ENCODE assay signal across 19 cellular contexts in genomic region chr10:110217609-110218008, GRCh38. TPM values are rescaled to one million over a fixed set of nuclear protein-coding genes. Genes with fewer than 3 reads are reported as not detected.
DNase-seq lines count a peak whose midpoint lies in the region; ATAC-seq, FAIRE-seq and TF ChIP-seq lines count a peak whose summit lies in the region.
"Had no signal": no experiment of that assay in that cellular context is flagged by ENCODE, and none has a peak within 500 bp of the region (broad histone marks: within the 10 kb centered on the region; RNA-seq: fewer than 3 reads in every experiment).

No MANE protein-coding gene starts in this region.

- CTCF ChIA-PET in IMR-90 (lab: Yijun Ruan, JAX) (no interaction called here), K562 (lab: Yijun Ruan, JAX; ENCODE audit: low intra/inter-chr PET ratio) (no interaction called here)

- H3K4me1 ChIP-seq in IMR-90 (ENCODE audit: control insufficient read depth, insufficient read depth, low read length) = peaks cover 24% of the 10 kb centered on the region
- H3K4me1 ChIP-seq in K562 (replicated peaks in 1 of 2; ENCODE audit: control insufficient read depth in 2 of 2, insufficient read depth in 2 of 2, low read length in 2 of 2) = peaks cover 31 to 54% of the 10 kb centered on the region in 2 experiments; a peak in 4 of 5 replicates
- peaks cover 3 to 9% of the 10 kb centered on the region in 2 donors for H3K4me1 ChIP-seq in esophagus (ENCODE audit: control insufficient read depth in 2 of 2, insufficient read depth in 2 of 2, low read length in 1 of 2)
- H3K4me1 ChIP-seq in parathyroid adenoma = peaks cover 33% of the 10 kb centered on the region
- peaks cover 17% of the 10 kb centered on the region for H3K4me1 ChIP-seq in testis

- TF ChIP-seq POLR2A in IMR-90 (IDR thresholded peaks at IDR 0.05; ENCODE audit: low read depth, low read length) (no peak), K562 (conservative IDR thresholded peaks at IDR 0.05) (no peak), testis (IDR thresholded peaks at IDR 0.05) (no peak)

- peak; percentile 67 for FAIRE-seq in K562 (lab: Jason Lieb, UNC)
- FAIRE-seq: A549, GM12878, GM18507 had no signal

- TF ChIP-seq EP300 in K562 (IDR thresholded peaks at IDR 0.05; ENCODE audit: low read length) = no peak

- ATAC-seq in IMR-90 (ENCODE audit: low read depth) (no peak), K562 (peak; percentile 5; the same call in 1 of the 3 replicates), GM18502 (IDR thresholded peaks at IDR 0.05; ENCODE audit: poor library complexity, unreplicated experiment) (no peak)
- ATAC-seq: A549, GM12878, PC-3 had no signal

- H4K5ac ChIP-seq in IMR-90 (ENCODE audit: low read depth, low read length) = no peak overlapping the region

- H4K20me1 ChIP-seq in IMR-90 (ENCODE audit: insufficient read depth, low read length) = no peaks in the 10 kb centered on the region
- H4K20me1 ChIP-seq in K562 (replicated peaks; ENCODE audit: control insufficient read depth, insufficient read depth, low read length) = no peaks in the 10 kb centered on the region

- H3K27me3 ChIP-seq in IMR-90 (ENCODE audit: control insufficient read depth, insufficient read depth, low read length) (no peaks in the 10 kb centered on the region), K562 (ENCODE audit: control insufficient read depth in 2 of 2, insufficient read depth in 2 of 2, low read length in 2 of 2) (no peaks in the 10 kb centered on the region), esophagus (ENCODE audit: control insufficient read depth in 1 of 2, insufficient read depth in 2 of 2, low read length in 2 of 2) (no peaks in the 10 kb centered on the region), parathyroid adenoma (ENCODE audit: control insufficient read depth, insufficient read depth, low read length) (no peaks in the 10 kb centered on the region), testis (no peaks in the 10 kb centered on the region), MG63 (no peaks in the 10 kb centered on the region)

- no peak overlapping the region for H2BK20ac ChIP-seq in IMR-90 (ENCODE audit: low read depth, low read length)

- POLR2A ChIA-PET in IMR-90 (lab: Charles Lee; ENCODE audit: unreplicated experiment) (no interaction called here), K562 (lab: Yijun Ruan, JAX) (no interaction called here)

- no peak overlapping the region for H2AK9ac ChIP-seq in IMR-90 (replicated peaks; ENCODE audit: low read depth, low read length, poor library complexity)

- H2AFZ ChIP-seq in IMR-90 (replicated peaks; ENCODE audit: low read length, poor library complexity) = no peak overlapping the region
- H2AFZ ChIP-seq in K562 (ENCODE audit: low read depth, low read length) = no peak overlapping the region
- no peak overlapping the region for H2AFZ ChIP-seq in parathyroid adenoma

- 100% methylated on average over 1 of the region's 2 CpGs; no CpG with 5 or more reads in 1 of the 2 experiments for WGBS in IMR-90 (ENCODE audit: extremely low coverage in 2 of 2, insufficient read length in 1 of 2), 2 experiments
- WGBS in K562 (ENCODE audit: insufficient coverage, low coverage, missing lambda C conversion rate) = 7% methylated on average over 2 of the region's 2 CpGs
- 83 to 88% methylated on average over 2 of the region's 2 CpGs for WGBS in esophagus, 2 donors
- 76 to 91% methylated on average over 2 of the region's 2 CpGs for WGBS in testis, 2 donors

- H2BK120ac ChIP-seq in IMR-90 (ENCODE audit: low read depth, low read length) = no peak overlapping the region

- no peak overlapping the region for H3K4ac ChIP-seq in IMR-90 (ENCODE audit: low read depth, low read length)

- peak overlapping the region; percentile 42; the same call in 1 of the 2 replicates for H3K4me2 ChIP-seq in IMR-90 (ENCODE audit: low read depth, low read length)
- H3K4me2 ChIP-seq in K562 (ENCODE audit: insufficient read depth, low read length) = peak overlapping the region; percentile 43; the same call in 1 of the 2 replicates
- H3K4me2 ChIP-seq in parathyroid adenoma (ENCODE audit: low read length) = no peak overlapping the region
- H3K4me2 ChIP-seq: A549, KMS-11 had no signal

- dilution Hi-C loops in IMR-90 (cut with HindIII; ENCODE audit: low sequenced_read_pairs, unreplicated experiment) = no loop called here

- in situ Hi-C loops in IMR-90 (cut with MboI; ENCODE audit: low sequenced_read_pairs) = no loop called here
- in situ Hi-C loops in K562 (cut with MboI) = no loop called here

- H3K79me2 ChIP-seq in K562 (ENCODE audit: control insufficient read depth, insufficient read depth, low read length) (peaks cover 71% of the 10 kb centered on the region), parathyroid adenoma (peaks cover 10% of the 10 kb centered on the region)

- H3K14ac ChIP-seq in IMR-90 (replicated peaks; ENCODE audit: low read depth, low read length) = no peak overlapping the region

- no peaks in the 10 kb centered on the region for H3K36me3 ChIP-seq in IMR-90 (ENCODE audit: control insufficient read depth, insufficient read depth, low read length)
- H3K36me3 ChIP-seq in K562 (ENCODE audit: control insufficient read depth, insufficient read depth, low read length) = no peaks in the 10 kb centered on the region
- no peaks in the 10 kb centered on the region for H3K36me3 ChIP-seq in esophagus (ENCODE audit: control insufficient read depth in 2 of 2, insufficient read depth in 2 of 2, low read length in 1 of 2)
- no peaks in the 10 kb centered on the region for H3K36me3 ChIP-seq in parathyroid adenoma (ENCODE audit: control insufficient read depth, insufficient read depth, low read length)
- no peaks in the 10 kb centered on the region for H3K36me3 ChIP-seq in testis (ENCODE audit: low read depth, missing control alignments)
- no peaks in the 10 kb centered on the region for H3K36me3 ChIP-seq in MG63

- no peak overlapping the region for H2AK5ac ChIP-seq in IMR-90 (ENCODE audit: low read depth, low read length)

- DNase-seq in IMR-90 (no peak), K562 (ENCODE audit: extremely low read depth in 1 of 4, low spot score in 3 of 4) (peak in 2 of 4 experiments; percentile 20 to 55), testis (no peak), GF-D8 (lab: John Stamatoyannopoulos, UW) (no peak), MG63 (no peak)
- DNase-seq: C1 segment of cervical spinal cord, HFFc6, NCI-H1092, NCI-H2081, NCI-H510A, NCI-H774, PC-3 had no signal

- H3K4me3 ChIP-seq in IMR-90 (ENCODE audit: insufficient read depth, low read depth, low read length) = no peak overlapping the region
- no peak overlapping the region for H3K4me3 ChIP-seq in K562
- no peak overlapping the region for H3K4me3 ChIP-seq in esophagus (ENCODE audit: low read depth in 1 of 2, low read length in 2 of 2)
- no peak overlapping the region for H3K4me3 ChIP-seq in parathyroid adenoma (ENCODE audit: low read depth, low read length)
- no peak overlapping the region for H3K4me3 ChIP-seq in testis
- no peak overlapping the region for H3K4me3 ChIP-seq in MG63
- H3K4me3 ChIP-seq: A549, GM12878 had no signal

- H2BK5ac ChIP-seq in IMR-90 (ENCODE audit: low read depth, low read length, poor library complexity, severe bottlenecking) = no peak overlapping the region

- no peak overlapping the region for H3K9ac ChIP-seq in IMR-90 (ENCODE audit: low read depth, low read length)
- peak overlapping the region; percentile 24 to 28 for H3K9ac ChIP-seq in K562 (ENCODE audit: insufficient read depth in 1 of 2, low read depth in 2 of 2, low read length in 2 of 2)
- no peak overlapping the region for H3K9ac ChIP-seq in parathyroid adenoma
- H3K9ac ChIP-seq: KMS-11 had no signal

- H4K91ac ChIP-seq in IMR-90 (ENCODE audit: insufficient read depth, low read depth, low read length) = no peak overlapping the region

- peak overlapping the region; percentile 11; the same call in 1 of the 2 replicates for H3K18ac ChIP-seq in IMR-90 (ENCODE audit: low read depth, low read length)

- H3K23ac ChIP-seq in IMR-90 (ENCODE audit: low read depth, low read length) = no peak overlapping the region

- TF ChIP-seq RAD21 in IMR-90 (IDR thresholded peaks at IDR 0.05; ENCODE audit: low read length) = no peak
- no peak for TF ChIP-seq RAD21 in K562 (CRISPR knock-in tag; conservative IDR thresholded peaks at IDR 0.05 in 1 of 2, IDR thresholded peaks at IDR 0.05 in 1 of 2)

- BruUV-seq in IMR-90 (replicated peaks; lab: Mats Ljungman, UMichigan) (no TSS peak), K562 (replicated peaks; lab: Mats Ljungman, UMichigan) (no TSS peak)

- H3K27ac ChIP-seq in IMR-90 (ENCODE audit: insufficient read depth, low read length) = no peak overlapping the region
- peak overlapping the region; percentile 37; the same call in 2 of the 3 replicates for H3K27ac ChIP-seq in K562 (ENCODE audit: extremely low read depth, low read depth, low read length)
- H3K27ac ChIP-seq in esophagus (ENCODE audit: low read depth in 2 of 2, low read length in 1 of 2) = peak overlapping the region; percentile 71 to 85
- H3K27ac ChIP-seq in parathyroid adenoma = peak overlapping the region; percentile 30
- peak overlapping the region in 1 of 2 donors; percentile 48 for H3K27ac ChIP-seq in testis
- H3K27ac ChIP-seq: A549, KMS-11 had no signal

- no peak overlapping the region for H4K8ac ChIP-seq in IMR-90 (ENCODE audit: low read depth in 2 of 2, low read length in 2 of 2)

- no peak for TF ChIP-seq CTCF in IMR-90 (conservative IDR thresholded peaks at IDR 0.05; ENCODE audit: low read depth, low read length)
- no peak for TF ChIP-seq CTCF in K562 (IDR thresholded peaks at IDR 0.05 in 2 of 3, conservative IDR thresholded peaks at IDR 0.05 in 1 of 3; ENCODE audit: insufficient read depth in 2 of 3, low read depth in 1 of 3, low read length in 3 of 3)
- no peak for TF ChIP-seq CTCF in parathyroid adenoma (IDR thresholded peaks at IDR 0.05)
- no peak for TF ChIP-seq CTCF in testis (IDR thresholded peaks at IDR 0.05)

- H3K9me3 ChIP-seq in IMR-90 (ENCODE audit: control insufficient read depth, insufficient read depth, low read length) (no peaks in the 10 kb centered on the region), K562 (replicated peaks; ENCODE audit: control insufficient read depth, insufficient read depth, low read depth, low read length) (no peaks in the 10 kb centered on the region), esophagus (ENCODE audit: control insufficient read depth in 2 of 2, insufficient read depth in 1 of 2, low read depth in 1 of 2, low read length in 1 of 2) (no peaks in the 10 kb centered on the region), parathyroid adenoma (ENCODE audit: control insufficient read depth, low read length) (no peaks in the 10 kb centered on the region), testis (no peaks in the 10 kb centered on the region), MG63 (no peaks in the 10 kb centered on the region)
- H3K9me3 ChIP-seq: A549 had no signal

- H3K79me1 ChIP-seq in IMR-90 (ENCODE audit: low read depth in 1 of 2, low read length in 2 of 2) = peaks cover 0 to 5% of the 10 kb centered on the region in 2 experiments; a peak in 2 of 4 replicates

- no peak overlapping the region for H3K56ac ChIP-seq in IMR-90 (ENCODE audit: extremely low read depth, insufficient read depth, low read length)

- H2BK15ac ChIP-seq in IMR-90 (ENCODE audit: low read depth, low read length) = no peak overlapping the region

- H3K9me1 ChIP-seq in IMR-90 (ENCODE audit: insufficient read depth, low read length) (no peaks in the 10 kb centered on the region), K562 (ENCODE audit: control insufficient read depth, insufficient read depth, low read length) (no peaks in the 10 kb centered on the region)

- intact Hi-C loops in IMR-90 (cut with micrococcal nuclease) (no loop called here), K562 (cut with micrococcal nuclease) (no loop called here), testis (cut with DNase I; ENCODE audit: low total_unique reads) (no loop called here)

RNA-seq across cellular contexts. Expression of gene MXI1, which starts 10.2 kb away (rescaled TPM):
- total RNA-seq in IMR-90 (2012; rRNA removed) = 7.5 and 11.8 TPM in 2 replicates
- polyA plus RNA-seq in IMR-90 (2012; rRNA removed) = 4.5 and 7.2 TPM in 2 replicates
- 0.90 and 3.1 TPM in 2 replicates for polyA plus RNA-seq in IMR-90 (2012; cell fraction: cytosol; rRNA removed)
- 1.8 and 11.5 TPM in 2 replicates for polyA plus RNA-seq in IMR-90 (2012; cell fraction: nucleus; rRNA removed; ENCODE audit: low replicate concordance)
- 6.0 and 16.1 TPM in 2 replicates for total RNA-seq in K562 (2011; cell fraction: chromatin; rRNA removed; ENCODE audit: low replicate concordance)
- 4.0 and 5.7 TPM in 2 replicates for total RNA-seq in K562 (2011; cell fraction: nucleolus; rRNA removed)
- 9.7 and 17.9 TPM in 2 replicates for total RNA-seq in K562 (2011; cell fraction: nucleoplasm; rRNA removed)
- total RNA-seq in K562 (2014; rRNA removed) = 14.3 and 18.2 TPM in 2 replicates
- 14.8 and 21.2 TPM in 2 replicates for total RNA-seq in K562 (2014; rRNA removed; fragmentation: Illumina TruSeq; extraction: Trizol)
- 8.0 and 9.1 TPM in 2 replicates for total RNA-seq in K562 (2015; rRNA removed; fragmentation: Illumina TruSeq; extraction: Trizol)
- total RNA-seq in K562 (2021) = 16.4 and 17.8 TPM in 2 replicates
- polyA plus RNA-seq in K562 (2011; rRNA removed) = 23.7 and 24.4 TPM in 2 replicates
- 10.5 and 13.2 TPM in 2 replicates for polyA plus RNA-seq in K562 (2011; cell fraction: cytosol; rRNA removed)
- 18.3 and 28.9 TPM in 2 replicates for polyA plus RNA-seq in K562 (2011; cell fraction: nucleus; rRNA removed)
- polyA plus RNA-seq in K562 (2012) = 12.3 and 13.1 TPM in 2 replicates
- polyA plus RNA-seq in K562 (2014; fragmentation: Illumina TruSeq; extraction: Trizol) = 13.7 and 17.6 TPM in 2 replicates
- polyA plus RNA-seq in K562 (2014; fragmentation: Nextera tagmentation; extraction: Ambion mirVana) = 10 to 100 TPM; 11.4 to 15.8 TPM
- polyA plus RNA-seq in K562 (2014; rRNA removed) = 12.9 and 13.4 TPM in 2 replicates
- 27.0 and 27.3 TPM in 2 replicates for polyA minus RNA-seq in K562 (2011; rRNA and poly(A)+ RNA removed)
- polyA minus RNA-seq in K562 (2011; cell fraction: cytosol; rRNA and poly(A)+ RNA removed) = 17.8 and 21.1 TPM in 2 replicates
- 5.9 and 12.3 TPM in 2 replicates for polyA minus RNA-seq in K562 (2011; cell fraction: nucleus; rRNA and poly(A)+ RNA removed)
- 10 to 100 TPM; 18.4 to 25.9 TPM for polyA plus RNA-seq in esophagus
- total RNA-seq in testis = 10 to 100 TPM; 66.8 to 69.1 TPM
- polyA plus RNA-seq in testis (ENCODE audit: insufficient read depth, low read depth, low replicate concordance) = 42.1 TPM
- total RNA-seq in MG63 (2014; rRNA removed; shearing (Covaris generic); ENCODE audit: low replicate concordance) = 13.0 and 15.7 TPM in 2 replicates

Comparison
In these comparisons a context has a peak if more than half of its experiments do, and no peak if none do; other contexts are left out.
1. H3K9ac ChIP-seq: peak in K562 (2 of 2); none in IMR-90 (single experiment) and parathyroid adenoma (single experiment).